Comparison of ENCODE assay signal across 16 cellular contexts in genomic region chr1:114341886-114342285, GRCh38.
A peak's percentile ranks its signal among the peaks of the same experiment; 100 is the strongest.
DNase-seq lines count a peak whose midpoint lies in the region; ATAC-seq, FAIRE-seq and TF ChIP-seq lines count a peak whose summit lies in the region.
"Had no signal": no experiment of that assay in that cellular context is flagged by ENCODE, and none has a peak within 500 bp of the region (broad histone marks: within the 10 kb centered on the region; RNA-seq: fewer than 3 reads in every experiment).

No MANE protein-coding gene starts in this region.

- H3K4me3 Mint-ChIP-seq in activated CD8-positive, alpha-beta T cell treated with anti-CD3 and anti-CD28 coated beads, Interleukin-2, amount 10 ng/mL, durations not matched to agents 7 days and 5 days, result peak overlapping the region; percentile 17

- in situ Hi-C loops in HepG2 (cut with HindIII; ENCODE audit: extremely low pct_ligation_motif_present, low pct_unique_long_range_greater_than_20kb), result no loop called here

- H3K9ac ChIP-seq in HepG2 (ENCODE audit: insufficient read depth, low read depth, low read length), result no peak overlapping the region

- no TSS peak for BruUV-seq in HepG2 (replicated peaks; lab: Mats Ljungman, UMichigan)

- no peak for TF ChIP-seq RAD21 in HepG2 (CRISPR knock-in tag; IDR thresholded peaks at IDR 0.05)

- no peak overlapping the region for H2AFZ ChIP-seq in HepG2 (ENCODE audit: low read length)
- H2AFZ ChIP-seq: hepatocyte had no signal

- no peak overlapping the region for H3K27ac ChIP-seq in HepG2 (ENCODE audit: extremely low read length, insufficient read depth, low read length)
- H3K27ac ChIP-seq in right lobe of liver, result no peak overlapping the region
- H3K27ac ChIP-seq: epithelial cell of prostate, hepatocyte had no signal

- H3K9me3 Mint-ChIP-seq in activated CD8-positive, alpha-beta T cell treated with anti-CD3 and anti-CD28 coated beads, Interleukin-2, amount 10 ng/mL, durations not matched to agents 7 days and 5 days (ENCODE audit: insufficient read depth), result peaks cover 5% of the 10 kb centered on the region

- H3K27me3 Mint-ChIP-seq in activated CD8-positive, alpha-beta T cell treated with anti-CD3 and anti-CD28 coated beads, Interleukin-2, amount 10 ng/mL, durations not matched to agents 7 days and 5 days (ENCODE audit: low read depth), result no peaks in the 10 kb centered on the region

- peaks cover 26% of the 10 kb centered on the region for H3K4me1 ChIP-seq in HepG2 (ENCODE audit: insufficient read depth, low read length)
- peaks cover 0 to 7% (median 0%) of the 10 kb centered on the region in 4 donors for H3K4me1 ChIP-seq in right lobe of liver

- TF ChIP-seq CTCF in HepG2 (CRISPR knock-in tag; IDR thresholded peaks at IDR 0.05) (no peak), right lobe of liver (IDR thresholded peaks at IDR 0.05) (no peak)

- TF ChIP-seq EP300 in HepG2 (IDR thresholded peaks at IDR 0.05; ENCODE audit: low read depth in 2 of 2, low read length in 2 of 2) (no peak), HepG2 (CRISPR knock-in tag; IDR thresholded peaks at IDR 0.05; ENCODE audit: borderline replicate concordance) (no peak)

- no peak for TF ChIP-seq POLR2A in HepG2 (IDR thresholded peaks at IDR 0.05; ENCODE audit: insufficient read depth in 1 of 2, low read depth in 2 of 2, low read length in 2 of 2)
- no peak for TF ChIP-seq POLR2A in right lobe of liver (IDR thresholded peaks at IDR 0.05)
- TF ChIP-seq POLR2A in erythroblast (IDR thresholded peaks at IDR 0.05; ENCODE audit: low read length), result no peak

- H3K79me2 ChIP-seq in HepG2 (ENCODE audit: insufficient read depth, low read length), result no peaks in the 10 kb centered on the region
- H3K79me2 ChIP-seq: hepatocyte had no signal

- no peak for DNase-seq in HepG2 (ENCODE audit: low spot score)
- DNase-seq in right lobe of liver, result no peak
- DNase-seq in activated CD8-positive, alpha-beta T cell treated with anti-CD3 and anti-CD28 coated beads, Interleukin-2, amount 10 ng/mL, durations not matched to agents 7 days and 5 days, result no peak
- peak; percentile 72 for DNase-seq in left kidney (ENCODE audit: low read depth, low spot score)
- no peak for DNase-seq in DMS 273 (lab: John Stamatoyannopoulos, UW; ENCODE audit: unreplicated experiment)
- DNase-seq in erythroblast (lab: John Stamatoyannopoulos, UW), result no peak
- DNase-seq: caudate nucleus; mammary epithelial cell; NCI-H1417 treated with DMSO at 0.1 percent for 48 hours; NCI-H345; stimulated activated CD4-positive, alpha-beta T cell treated with anti-CD3 and anti-CD28 coated beads, Interleukin-12 subunit alpha, Interleukin-12 subunit beta, amount 100 ng/mL, for 4 hours had no signal

- POLR2A ChIA-PET in HepG2 (lab: Yijun Ruan, JAX), result no interaction called here
- POLR2A ChIA-PET in activated CD8-positive, alpha-beta T cell treated with anti-CD3 and anti-CD28 coated beads, Interleukin-2, amount 10 ng/mL, durations not matched to agents 7 days and 5 days (lab: Charles Lee), result interaction anchor here (1.4 to 1.5 kb wide), 3 partner anchors 9 to 438 kb away, joined by 3 to 5 read pairs (median 3); partner anchors contain the start of genes SIKE1 and TRIM33

- WGBS in HepG2 (ENCODE audit: low lambda C conversion rate), result under 1% methylated on average over 5 of the region's 5 CpGs
- 11% methylated on average over 5 of the region's 5 CpGs for WGBS in right lobe of liver (ENCODE audit: insufficient coverage, low coverage, low lambda C conversion rate, missing lambda C conversion rate)

- H3K27me3 ChIP-seq in HepG2 (ENCODE audit: control insufficient read depth in 1 of 2, insufficient read depth in 2 of 2, low read length in 2 of 2) (peaks cover 2 to 15% of the 10 kb centered on the region in 2 experiments; a peak in 3 of 5 replicates), right lobe of liver (no peaks in the 10 kb centered on the region)
- H3K27me3 ChIP-seq: hepatocyte, tibial nerve had no signal

- H3K4me1 Mint-ChIP-seq in activated CD8-positive, alpha-beta T cell treated with anti-CD3 and anti-CD28 coated beads, Interleukin-2, amount 10 ng/mL, durations not matched to agents 7 days and 5 days (ENCODE audit: low read depth), result peaks cover 75% of the 10 kb centered on the region

- H3K36me3 ChIP-seq in HepG2 (replicated peaks in 1 of 2; ENCODE audit: control insufficient read depth in 1 of 2, insufficient read depth in 2 of 2, low read length in 2 of 2) (no peaks in the 10 kb centered on the region), right lobe of liver (no peaks in the 10 kb centered on the region)
- H3K36me3 ChIP-seq: tibial nerve had no signal

- ATAC-seq in HepG2, result no peak
- ATAC-seq in right lobe of liver, result no peak
- no peak for ATAC-seq in activated CD8-positive, alpha-beta T cell treated with anti-CD3 and anti-CD28 coated beads, Interleukin-2, amount 10 ng/mL, durations not matched to agents 7 days and 5 days
- no peak for ATAC-seq in HG02798 (IDR thresholded peaks at IDR 0.05; ENCODE audit: poor library complexity, unreplicated experiment)
- ATAC-seq in HG02870 (IDR thresholded peaks at IDR 0.05; ENCODE audit: unreplicated experiment), result no peak

- FAIRE-seq in HepG2 (lab: Jason Lieb, UNC), result no peak

- intact Hi-C loops in HepG2 (cut with micrococcal nuclease; ENCODE audit: unreplicated experiment) (no loop called here), right lobe of liver (cut with DNase I) (loop anchor here (10.0 kb wide), 3 partner anchors 63 to 223 kb away; no protein-coding TSS in a partner anchor)

- H3K9me3 ChIP-seq in HepG2 (ENCODE audit: low read length) (no peaks in the 10 kb centered on the region), right lobe of liver (no peaks in the 10 kb centered on the region)
- H3K9me3 ChIP-seq: tibial nerve had no signal

- CTCF ChIA-PET in HepG2 (lab: Yijun Ruan, JAX; ENCODE audit: low intra/inter-chr PET ratio, low total read pairs), result no interaction called here
- CTCF ChIA-PET in activated CD8-positive, alpha-beta T cell treated with anti-CD3 and anti-CD28 coated beads, Interleukin-2, amount 10 ng/mL, durations not matched to agents 7 days and 5 days (lab: Charles Lee), result interaction anchor here (0.7 to 3.8 kb wide), 10 partner anchors 7 to 374 kb away, joined by 3 to 25 read pairs (median 5); partner anchors contain the start of gene NRAS

- H3K36me3 Mint-ChIP-seq in activated CD8-positive, alpha-beta T cell treated with anti-CD3 and anti-CD28 coated beads, Interleukin-2, amount 10 ng/mL, durations not matched to agents 7 days and 5 days (ENCODE audit: low read depth), result peaks cover 16% of the 10 kb centered on the region

- peak overlapping the region; percentile 81 for H3K27ac Mint-ChIP-seq in activated CD8-positive, alpha-beta T cell treated with anti-CD3 and anti-CD28 coated beads, Interleukin-2, amount 10 ng/mL, durations not matched to agents 7 days and 5 days

- H4K20me1 ChIP-seq in HepG2 (ENCODE audit: insufficient read depth, low read length), result no peaks in the 10 kb centered on the region

- H3K4me3 ChIP-seq in HepG2 (replicated peaks in 1 of 3; ENCODE audit: insufficient read depth in 1 of 3, low read depth in 2 of 3, low read length in 3 of 3) (no peak overlapping the region), right lobe of liver (no peak overlapping the region)
- H3K4me3 ChIP-seq: hepatocyte, tibial nerve had no signal

- peak overlapping the region; percentile 34; the same call in 1 of the 2 replicates for H3K4me2 ChIP-seq in HepG2 (ENCODE audit: low read depth, low read length)
- H3K4me2 ChIP-seq: hepatocyte had no signal

TF ChIP-seq in HepG2, 621 proteins besides CTCF, POLR2A, EP300 and RAD21 (continues in another document):
- no peak for TF ChIP-seq PRDM15 (CRISPR knock-in tag; IDR thresholded peaks at IDR 0.05)
- no peak for TF ChIP-seq U2AF2 (IDR thresholded peaks at IDR 0.05; ENCODE audit: low read depth, low read length)
- TF ChIP-seq ZNF143 (CRISPR knock-in tag; IDR thresholded peaks at IDR 0.05), result no peak
